In the genomic region with DNA sequence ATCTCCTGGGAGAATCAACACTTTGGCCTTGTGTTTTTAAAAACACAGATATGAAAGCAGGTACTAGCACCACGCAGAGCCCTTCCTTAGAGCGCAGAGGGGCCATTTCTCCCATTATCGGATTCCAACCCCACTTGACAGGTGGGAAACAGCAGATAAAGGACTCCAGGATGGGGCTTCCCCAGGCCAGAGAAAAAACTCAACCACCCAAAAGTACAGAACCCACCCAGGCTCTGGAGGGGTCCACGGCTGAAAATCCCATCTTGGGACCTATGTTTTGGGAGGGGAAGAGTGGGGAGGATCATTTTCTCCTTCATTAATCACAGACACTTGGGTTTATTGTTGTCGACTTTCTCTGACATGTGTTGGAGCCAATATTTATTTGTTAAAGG, we compare ENCODE assay signal across 24 cellular contexts. TPM values are rescaled to one million over a fixed set of nuclear protein-coding genes. Genes with fewer than 3 reads are reported as not detected.
DNase-seq lines count a peak whose midpoint lies in the region; ATAC-seq, FAIRE-seq and TF ChIP-seq lines count a peak whose summit lies in the region.
"Had no signal": no experiment of that assay in that cellular context is flagged by ENCODE, and none has a peak within 500 bp of the region (broad histone marks: within the 10 kb centered on the region; RNA-seq: fewer than 3 reads in every experiment).

No MANE protein-coding gene starts in this region.

- dilution Hi-C loops in IMR-90 (cut with HindIII; ENCODE audit: low sequenced_read_pairs, unreplicated experiment) = no loop called here

- H2BK15ac ChIP-seq in IMR-90 (ENCODE audit: low read depth, low read length) = no peak overlapping the region; the same call in 2 of the 3 replicates

- in situ Hi-C loops in IMR-90 (cut with MboI; ENCODE audit: low sequenced_read_pairs) = no loop called here

- peak overlapping the region; percentile 21 for H4K5ac ChIP-seq in IMR-90 (ENCODE audit: low read depth, low read length)

- peak overlapping the region; percentile 69 for H3K4ac ChIP-seq in IMR-90 (ENCODE audit: low read depth, low read length)

- H2BK5ac ChIP-seq in IMR-90 (ENCODE audit: low read depth, low read length, poor library complexity, severe bottlenecking) = peak overlapping the region; percentile 9

- POLR2A ChIA-PET in A549 (lab: Yijun Ruan, JAX) = no interaction called here
- POLR2A ChIA-PET in IMR-90 (lab: Charles Lee; ENCODE audit: unreplicated experiment) = no interaction called here

- ATAC-seq in A549 = no peak
- ATAC-seq in IMR-90 (ENCODE audit: low read depth) = no peak; the same call in 1 of the 2 replicates

- H3K14ac ChIP-seq in IMR-90 (replicated peaks; ENCODE audit: low read depth, low read length) = peak overlapping the region; percentile 51; the same call in 1 of the 2 replicates

- peaks cover 14% of the 10 kb centered on the region for H3K9me3 ChIP-seq in A549
- H3K9me3 ChIP-seq in IMR-90 (ENCODE audit: control insufficient read depth, insufficient read depth, low read length) = peaks cover 2% of the 10 kb centered on the region
- peaks cover 13% of the 10 kb centered on the region for H3K9me3 ChIP-seq in endodermal cell (ENCODE audit: control insufficient read depth, low read length)
- H3K9me3 ChIP-seq in neural progenitor cell (ENCODE audit: low read depth) = peaks cover 6% of the 10 kb centered on the region
- H3K9me3 ChIP-seq: transverse colon had no signal

- H3K4me3 Mint-ChIP-seq in endodermal cell (no peak overlapping the region), neural progenitor cell (peak overlapping the region; percentile 25)

- H3K27ac Mint-ChIP-seq in endodermal cell (peak overlapping the region; percentile 38), neural progenitor cell (peak overlapping the region; percentile 54)

- H3K9ac ChIP-seq in IMR-90 (ENCODE audit: low read depth, low read length) (no peak overlapping the region), endodermal cell (ENCODE audit: extremely low read depth, low read length, poor library complexity, severe bottlenecking) (no peak overlapping the region), neural progenitor cell (no peak overlapping the region)

- TF ChIP-seq RAD21 in A549 (conservative IDR thresholded peaks at IDR 0.05 in 1 of 2, IDR thresholded peaks at IDR 0.05 in 1 of 2) (no peak), IMR-90 (IDR thresholded peaks at IDR 0.05; ENCODE audit: low read length) (no peak)

- no peak for TF ChIP-seq POLR2A in A549 (IDR thresholded peaks at IDR 0.05; ENCODE audit: low read length)
- no peak for TF ChIP-seq POLR2A in IMR-90 (IDR thresholded peaks at IDR 0.05; ENCODE audit: low read depth, low read length)

- no peak for TF ChIP-seq EP300 in A549 (IDR thresholded peaks at IDR 0.05)

- H3K36me3 Mint-ChIP-seq in endodermal cell (ENCODE audit: low read depth) = peaks cover 5% of the 10 kb centered on the region
- no peaks in the 10 kb centered on the region for H3K36me3 Mint-ChIP-seq in neural progenitor cell

- H4K91ac ChIP-seq in IMR-90 (ENCODE audit: insufficient read depth, low read depth, low read length) = peak overlapping the region; percentile 75

- H2AK5ac ChIP-seq in IMR-90 (ENCODE audit: low read depth, low read length) = peak overlapping the region; percentile 13; the same call in 1 of the 2 replicates

- no peak for TF ChIP-seq CTCF in A549 (IDR thresholded peaks at IDR 0.05)
- TF ChIP-seq CTCF in IMR-90 (conservative IDR thresholded peaks at IDR 0.05; ENCODE audit: low read depth, low read length) = no peak
- no peak for TF ChIP-seq CTCF in endodermal cell (conservative IDR thresholded peaks at IDR 0.05)
- no peak for TF ChIP-seq CTCF in neural progenitor cell (IDR thresholded peaks at IDR 0.05)

- peaks cover 12% of the 10 kb centered on the region for H3K4me1 ChIP-seq in A549
- H3K4me1 ChIP-seq in IMR-90 (ENCODE audit: control insufficient read depth, insufficient read depth, low read length) = peaks cover 13% of the 10 kb centered on the region
- no peaks in the 10 kb centered on the region for H3K4me1 ChIP-seq in endodermal cell (ENCODE audit: control insufficient read depth, insufficient read depth, low read length)
- peaks cover 18% of the 10 kb centered on the region for H3K4me1 ChIP-seq in neural progenitor cell
- H3K4me1 ChIP-seq: stomach, transverse colon had no signal

- peak overlapping the region; percentile 79 for H2BK20ac ChIP-seq in IMR-90 (ENCODE audit: low read depth, low read length)

- H2AFZ ChIP-seq in IMR-90 (replicated peaks; ENCODE audit: low read length, poor library complexity) (no peak overlapping the region), neural progenitor cell (replicated peaks) (no peak overlapping the region)

- H3K27me3 ChIP-seq in IMR-90 (ENCODE audit: control insufficient read depth, insufficient read depth, low read length) (no peaks in the 10 kb centered on the region), endodermal cell (ENCODE audit: control insufficient read depth, insufficient read depth, low read length, poor library complexity, severe bottlenecking) (no peaks in the 10 kb centered on the region), neural progenitor cell (no peaks in the 10 kb centered on the region)

- H2BK120ac ChIP-seq in IMR-90 (ENCODE audit: low read depth, low read length) = peak overlapping the region; percentile 83

- H4K20me1 ChIP-seq in IMR-90 (ENCODE audit: insufficient read depth, low read length) = no peaks in the 10 kb centered on the region
- peaks cover 4% of the 10 kb centered on the region for H4K20me1 ChIP-seq in neural progenitor cell (ENCODE audit: low read depth)

- H3K27ac ChIP-seq in A549 (peak overlapping the region; percentile 64 to 84; a peak in 4 of 6 replicates), IMR-90 (ENCODE audit: insufficient read depth, low read length) (peak overlapping the region; percentile 50; the same call in 1 of the 2 replicates), endodermal cell (ENCODE audit: low read depth, low read length) (peak overlapping the region; percentile 86), neural progenitor cell (peak overlapping the region; percentile 99)
- H3K27ac ChIP-seq: stomach, transverse colon had no signal

- H3K18ac ChIP-seq in IMR-90 (ENCODE audit: low read depth, low read length) = peak overlapping the region; percentile 24

- BruUV-seq in IMR-90 (replicated peaks; lab: Mats Ljungman, UMichigan) = no TSS peak

- no peaks in the 10 kb centered on the region for H3K79me1 ChIP-seq in IMR-90 (ENCODE audit: low read depth in 1 of 2, low read length in 2 of 2)

- peaks cover 1% of the 10 kb centered on the region for H3K27me3 Mint-ChIP-seq in endodermal cell (ENCODE audit: insufficient read depth)
- H3K27me3 Mint-ChIP-seq in neural progenitor cell (ENCODE audit: insufficient read depth, low read depth) = peaks cover 27% of the 10 kb centered on the region

- intact Hi-C loops in IMR-90 (cut with micrococcal nuclease) = loop anchor here (1.0 kb wide), 1 partner anchor 8 kb away; no protein-coding TSS in a partner anchor

- H3K9me3 Mint-ChIP-seq in endodermal cell (peaks cover 12% of the 10 kb centered on the region), neural progenitor cell (peaks cover 24% of the 10 kb centered on the region)

- peaks cover 9% of the 10 kb centered on the region for H3F3A ChIP-seq in neural progenitor cell (ENCODE audit: low read depth)

- 19% methylated on average over 2 of the region's 5 CpGs for WGBS in A549 (ENCODE audit: missing lambda C conversion rate)
- WGBS in IMR-90 (ENCODE audit: extremely low coverage in 2 of 2, insufficient read length in 1 of 2), 2 experiments = no CpG with 5 or more reads among the region's 5 CpGs
- WGBS in endodermal cell (ENCODE audit: insufficient coverage in 1 of 2, insufficient read length in 1 of 2), 2 experiments = 80 to 81% methylated on average over 3 to 4 of the region's 5 CpGs

- H3K4me3 ChIP-seq in A549 = no peak overlapping the region
- no peak overlapping the region for H3K4me3 ChIP-seq in IMR-90 (ENCODE audit: insufficient read depth, low read depth, low read length)
- no peak overlapping the region for H3K4me3 ChIP-seq in endodermal cell (ENCODE audit: low read length)
- peak overlapping the region; percentile 26 for H3K4me3 ChIP-seq in neural progenitor cell
- H3K4me3 ChIP-seq: stomach, transverse colon had no signal

- H3K23ac ChIP-seq in IMR-90 (ENCODE audit: low read depth, low read length) = no peak overlapping the region

- no peaks in the 10 kb centered on the region for H3K36me3 ChIP-seq in IMR-90 (ENCODE audit: control insufficient read depth, insufficient read depth, low read length)
- no peaks in the 10 kb centered on the region for H3K36me3 ChIP-seq in endodermal cell (ENCODE audit: control insufficient read depth, insufficient read depth, low read length)
- no peaks in the 10 kb centered on the region for H3K36me3 ChIP-seq in neural progenitor cell
- H3K36me3 ChIP-seq: stomach, transverse colon had no signal

- no peak overlapping the region for H3K56ac ChIP-seq in IMR-90 (ENCODE audit: extremely low read depth, insufficient read depth, low read length)

- no peaks in the 10 kb centered on the region for H3K79me2 ChIP-seq in neural progenitor cell (ENCODE audit: low read depth)

- peaks cover 10% of the 10 kb centered on the region; the same call in 1 of the 2 replicates for H3K9me1 ChIP-seq in IMR-90 (ENCODE audit: insufficient read depth, low read length)

- DNase-seq in A549 (ENCODE audit: low read depth in 1 of 2, low spot score in 1 of 2) = no peak
- no peak for DNase-seq in IMR-90
- DNase-seq in endodermal cell = no peak
- no peak for DNase-seq in neural progenitor cell (ENCODE audit: low spot score)
- no peak for DNase-seq in epidermal melanocyte (ENCODE audit: insufficient read length, low spot score)
- DNase-seq in hepatic stellate cell (ENCODE audit: low spot score) = no peak
- DNase-seq in HT-29 (ENCODE audit: low spot score) = no peak
- no peak for DNase-seq in central memory CD4-positive, alpha-beta T cell
- DNase-seq: activated naive CD4-positive, alpha-beta T cell; activated T-cell treated with anti-CD3 and anti-CD28 coated beads, Interleukin-2, amount 50 U/mL, for 1 hour; amygdala; COR-L47; dermis blood vessel endothelial cell; NCI-H1048; NCI-H2029; NCI-H226; NCI-H774; retina; SHP77; stomach; transverse colon had no signal

- H3K4me1 Mint-ChIP-seq in endodermal cell (peaks cover 12% of the 10 kb centered on the region), neural progenitor cell (peaks cover 25% of the 10 kb centered on the region)

- CTCF ChIA-PET in A549 (lab: Yijun Ruan, JAX) = no interaction called here
- CTCF ChIA-PET in IMR-90 (lab: Yijun Ruan, JAX) = no interaction called here

- no peak for FAIRE-seq in A549 (lab: Jason Lieb, UNC)
- FAIRE-seq: A204.1, H54, TTC549 had no signal

- H2AK9ac ChIP-seq in IMR-90 (replicated peaks; ENCODE audit: low read depth, low read length, poor library complexity) = no peak overlapping the region

- H3K4me2 ChIP-seq in A549 = peak overlapping the region; percentile 27; the same call in 1 of the 3 replicates
- H3K4me2 ChIP-seq in IMR-90 (ENCODE audit: low read depth, low read length) = no peak overlapping the region
- H3K4me2 ChIP-seq in neural progenitor cell = peak overlapping the region; percentile 74

- H4K8ac ChIP-seq in IMR-90 (ENCODE audit: low read depth in 2 of 2, low read length in 2 of 2) = peak overlapping the region in 1 of 2 experiments; percentile 26; a peak in 1 of 4 replicates

RNA-seq across cellular contexts. Expression of a gene that starts 27.1 kb away (rescaled TPM):
- polyA plus RNA-seq in A549 (2011; rRNA removed) (17.3 and 19.0 TPM in 2 replicates), A549 (2017; fragmentation: RNase III; extraction: RNeasy Plus Mini Kit Qiagen cat#74134 plus additional on column Dnase treatment) (76.7 to 89.7 TPM (median 88.4 TPM) in 3 replicates), IMR-90 (2012; rRNA removed) (46.7 and 52.6 TPM in 2 replicates)
- 47.3 and 74.4 TPM in 2 replicates for polyA plus RNA-seq in A549 (2012; cell fraction: cytosol; rRNA removed)
- 362 and 470 TPM in 2 replicates for polyA plus RNA-seq in A549 (2012; cell fraction: nucleus; rRNA removed)
- polyA minus RNA-seq in A549 (2011; rRNA and poly(A)+ RNA removed) = 8.7 and 14.0 TPM in 2 replicates
- total RNA-seq in IMR-90 (2012; rRNA removed) (4.3 and 6.7 TPM in 2 replicates), endodermal cell (100 to 1,000 TPM; 332 to 398 TPM), neural progenitor cell (ENCODE audit: low replicate concordance) (52.6 and 291 TPM in 2 replicates)
- polyA plus RNA-seq in IMR-90 (2012; cell fraction: cytosol; rRNA removed) = 66.0 and 124 TPM in 2 replicates
- 136 and 394 TPM in 2 replicates for polyA plus RNA-seq in IMR-90 (2012; cell fraction: nucleus; rRNA removed; ENCODE audit: low replicate concordance)
- polyA plus RNA-seq in endodermal cell (2013, experiment 1 of 2) = 216 TPM
- 213 TPM for polyA plus RNA-seq in endodermal cell (2013, experiment 2 of 2)
- total RNA-seq in HT-29 (2014; rRNA removed; shearing (Covaris generic)) = 27.7 and 32.2 TPM in 2 replicates
